ENCODE assay signal across 20 cellular contexts in genomic region chr10:62270020-62270419, GRCh38. TPM values are rescaled to one million over a fixed set of nuclear protein-coding genes. Genes with fewer than 3 reads are reported as not detected.
A peak's percentile ranks its signal among the peaks of the same experiment; 100 is the strongest.
DNase-seq lines count a peak whose midpoint lies in the region; ATAC-seq and TF ChIP-seq lines count a peak whose summit lies in the region.
"Had no signal": no experiment of that assay in that cellular context is flagged by ENCODE, and none has a peak within 500 bp of the region (broad histone marks: within the 10 kb centered on the region; RNA-seq: fewer than 3 reads in every experiment).

No MANE protein-coding gene starts in this region.

- no peak overlapping the region for H3K4me2 ChIP-seq in neuronal stem cell (ENCODE audit: insufficient read depth, low read length, poor library complexity, severe bottlenecking)

- H3K18ac ChIP-seq in neuronal stem cell (ENCODE audit: low read length), result no peak overlapping the region

- no peak overlapping the region for H3K23ac ChIP-seq in neuronal stem cell (ENCODE audit: low read depth, low read length, poor library complexity)

- TF ChIP-seq CTCF in MCF 10A (IDR thresholded peaks at IDR 0.05; ENCODE audit: unreplicated experiment) (no peak), breast epithelium (IDR thresholded peaks at IDR 0.05) (no peak), CD14-positive monocyte (IDR thresholded peaks at IDR 0.05) (no peak)

- H3K4me3 Mint-ChIP-seq in MCF 10A (ENCODE audit: unreplicated experiment) (peak overlapping the region; percentile 86), CD14-positive monocyte (peak overlapping the region in 1 of 2 donors; percentile 14)
- H3K4me3 Mint-ChIP-seq in effector memory CD8-positive, alpha-beta T cell, result peak overlapping the region; percentile 75 to 83

- WGBS in neuronal stem cell (ENCODE audit: extremely low coverage in 2 of 2, insufficient read length in 2 of 2, insufficient replicate concordance in 1 of 2), 2 donors, result no CpG with 5 or more reads among the region's 4 CpGs

- no peak overlapping the region for H3K4me3 ChIP-seq in breast epithelium
- no peak overlapping the region for H3K4me3 ChIP-seq in neuronal stem cell (ENCODE audit: low read length in 2 of 2)
- H3K4me3 ChIP-seq: hepatocyte had no signal

- no peak overlapping the region for H3K4ac ChIP-seq in neuronal stem cell (ENCODE audit: low read length)

- no peak overlapping the region for H2AK5ac ChIP-seq in neuronal stem cell (ENCODE audit: low read depth, low read length)

- DNase-seq in MCF 10A (ENCODE audit: unreplicated experiment), result no peak
- no peak for DNase-seq in breast epithelium (ENCODE audit: low spot score in 2 of 2)
- DNase-seq in NCI-H748 treated with DMSO at 0.1 percent for 48 hours (lab: John Stamatoyannopoulos, UW), result peak; percentile 10
- no peak for DNase-seq in effector memory CD8-positive, alpha-beta T cell
- no peak for DNase-seq in neuronal stem cell (ENCODE audit: low spot score)
- DNase-seq in CD14-positive monocyte (ENCODE audit: low spot score), result no peak
- DNase-seq: activated naive CD8-positive, alpha-beta T cell treated with anti-CD3 and anti-CD28 coated beads, Interleukin-2, amount 10 ng/mL, durations not matched to agents 7 days and 5 days; AML-193; DMS153; effector CD4-positive, alpha-beta T cell; kidney; mesenchymal stem cell; NCI-H2029 treated with DMSO at 0.1 percent for 48 hours; NCI-H82; occipital lobe; sigmoid colon had no signal

- H3K27me3 ChIP-seq in breast epithelium, result no peaks in the 10 kb centered on the region
- H3K27me3 ChIP-seq in neuronal stem cell (ENCODE audit: control insufficient read depth in 3 of 3, insufficient read depth in 3 of 3, low read depth in 1 of 3, low read length in 3 of 3), result peaks cover 0 to 26% (median 0%) of the 10 kb centered on the region in 3 experiments
- H3K27me3 ChIP-seq: hepatocyte had no signal

- H3K27ac ChIP-seq in breast epithelium (no peak overlapping the region), neuronal stem cell (replicated peaks; ENCODE audit: low read length) (no peak overlapping the region)
- H3K27ac ChIP-seq: cardiac muscle cell, sigmoid colon had no signal

- H2BK12ac ChIP-seq in neuronal stem cell (ENCODE audit: low read length), result no peak overlapping the region

- no peak overlapping the region for H2BK120ac ChIP-seq in neuronal stem cell (ENCODE audit: low read depth, low read length)

- no peak overlapping the region for H4K8ac ChIP-seq in neuronal stem cell (ENCODE audit: low read depth, low read length)

- intact Hi-C loops in MCF 10A (cut with micrococcal nuclease) (no loop called here), breast epithelium (cut with DNase I; ENCODE audit: low total_unique reads) (no loop called here), CD14-positive monocyte (cut with micrococcal nuclease) (no loop called here)

- CTCF ChIA-PET in MCF 10A (lab: Yijun Ruan, JAX), result interaction anchor here (0.6 to 1.0 kb wide), 3 partner anchors 25 to 887 kb away, joined by 3 to 4 read pairs (median 3); no protein-coding TSS in a partner anchor

- no peak for TF ChIP-seq POLR2A in breast epithelium (IDR thresholded peaks at IDR 0.05)

- H3K4me1 ChIP-seq in breast epithelium (no peaks in the 10 kb centered on the region), neuronal stem cell (ENCODE audit: control insufficient read depth in 2 of 2, insufficient read depth in 1 of 2, low read depth in 1 of 2, low read length in 2 of 2) (peaks cover 5 to 12% of the 10 kb centered on the region in 2 donors)

- no peak overlapping the region for H2BK5ac ChIP-seq in neuronal stem cell (ENCODE audit: low read length)

- peaks cover 17% of the 10 kb centered on the region for H3K4me1 Mint-ChIP-seq in MCF 10A (ENCODE audit: insufficient read depth, unreplicated experiment)
- H3K4me1 Mint-ChIP-seq in effector memory CD8-positive, alpha-beta T cell (ENCODE audit: low read depth in 2 of 2), result peaks cover 9 to 12% of the 10 kb centered on the region in 2 donors
- peaks cover 17% of the 10 kb centered on the region for H3K4me1 Mint-ChIP-seq in CD14-positive monocyte

- H3K9me3 ChIP-seq in breast epithelium (no peaks in the 10 kb centered on the region), neuronal stem cell (replicated peaks in 1 of 2; ENCODE audit: control insufficient read depth in 2 of 2, insufficient read depth in 1 of 2, low read depth in 1 of 2, low read length in 2 of 2) (no peaks in the 10 kb centered on the region)
- H3K9me3 ChIP-seq: sigmoid colon had no signal

- H3K27ac Mint-ChIP-seq in MCF 10A (ENCODE audit: low read depth, unreplicated experiment) (no peak overlapping the region), CD14-positive monocyte (no peak overlapping the region)
- no peak overlapping the region for H3K27ac Mint-ChIP-seq in effector memory CD8-positive, alpha-beta T cell
- H3K27ac Mint-ChIP-seq: activated naive CD8-positive, alpha-beta T cell treated with anti-CD3 and anti-CD28 coated beads, Interleukin-2, amount 10 ng/mL, durations not matched to agents 7 days and 5 days had no signal

- no peak overlapping the region for H3K9ac ChIP-seq in neuronal stem cell (ENCODE audit: low read depth, low read length, poor library complexity)

- no peaks in the 10 kb centered on the region for H3K79me1 ChIP-seq in neuronal stem cell (ENCODE audit: low read depth, low read length)

- H3K9me3 Mint-ChIP-seq in MCF 10A (ENCODE audit: unreplicated experiment) (no peaks in the 10 kb centered on the region), CD14-positive monocyte (peaks cover 0 to 3% (median 0%) of the 10 kb centered on the region in 7 donors)
- no peaks in the 10 kb centered on the region for H3K9me3 Mint-ChIP-seq in effector memory CD8-positive, alpha-beta T cell
- H3K9me3 Mint-ChIP-seq: activated naive CD8-positive, alpha-beta T cell treated with anti-CD3 and anti-CD28 coated beads, Interleukin-2, amount 10 ng/mL, durations not matched to agents 7 days and 5 days had no signal

- H3K36me3 ChIP-seq in breast epithelium, result no peaks in the 10 kb centered on the region
- H3K36me3 ChIP-seq in neuronal stem cell (replicated peaks in 1 of 2; ENCODE audit: control insufficient read depth in 2 of 2, insufficient read depth in 2 of 2, low read length in 2 of 2), result peaks cover 0 to 18% of the 10 kb centered on the region in 2 donors
- H3K36me3 ChIP-seq: cardiac muscle cell, sigmoid colon had no signal

- no peak overlapping the region for H4K91ac ChIP-seq in neuronal stem cell (ENCODE audit: low read depth, low read length, poor library complexity)

- POLR2A ChIA-PET in MCF 10A (lab: Yijun Ruan, JAX), result interaction anchor here (0.5 to 1.0 kb wide), 2 partner anchors 42 to 533 kb away, joined by 3 to 4 read pairs; no protein-coding TSS in a partner anchor

- no peak overlapping the region for H2AFZ ChIP-seq in neuronal stem cell (ENCODE audit: low read length)

- no peak overlapping the region for H3K14ac ChIP-seq in neuronal stem cell (ENCODE audit: low read length)

- H3K27me3 Mint-ChIP-seq in MCF 10A (ENCODE audit: insufficient read depth, unreplicated experiment) (no peaks in the 10 kb centered on the region), CD14-positive monocyte (ENCODE audit: low read depth in 3 of 3) (peaks cover 14 to 29% (median 18%) of the 10 kb centered on the region in 3 donors)
- peaks cover 11 to 18% of the 10 kb centered on the region in 2 donors for H3K27me3 Mint-ChIP-seq in effector memory CD8-positive, alpha-beta T cell

- no TSS peak for BruUV-seq in MCF 10A (replicated peaks; lab: Mats Ljungman, UMichigan)

- no peak for ATAC-seq in effector memory CD8-positive, alpha-beta T cell (replicated peaks)
- ATAC-seq in HG03039 (IDR thresholded peaks at IDR 0.05; ENCODE audit: unreplicated experiment), result no peak
- ATAC-seq: SK-N-SH treated with all-trans-retinoic acid at 6 μM for 48 hours had no signal

- H2BK15ac ChIP-seq in neuronal stem cell (ENCODE audit: low read length), result no peak overlapping the region

- H3K36me3 Mint-ChIP-seq in MCF 10A (ENCODE audit: insufficient read depth, unreplicated experiment) (no peaks in the 10 kb centered on the region), CD14-positive monocyte (peaks cover 0 to 1% of the 10 kb centered on the region in 2 donors)
- no peaks in the 10 kb centered on the region for H3K36me3 Mint-ChIP-seq in effector memory CD8-positive, alpha-beta T cell (ENCODE audit: insufficient read depth)
- H3K36me3 Mint-ChIP-seq: activated naive CD8-positive, alpha-beta T cell treated with anti-CD3 and anti-CD28 coated beads, Interleukin-2, amount 10 ng/mL, durations not matched to agents 7 days and 5 days had no signal

RNA-seq across cellular contexts. Expression of gene RTKN2, which starts 1.4 kb away (rescaled TPM):
- total RNA-seq in MCF 10A (2022) (1.6 and 2.6 TPM in 2 replicates), breast epithelium (1 to 10 TPM in 1 of 3 donors, under 1 TPM in 2; 0.16 to 1.3 (median 0.98) TPM)
- 20.9 TPM for polyA plus RNA-seq in neuronal stem cell (2013, experiment 1 of 2)
- 21.1 TPM for polyA plus RNA-seq in neuronal stem cell (2013, experiment 2 of 2)
- under 1 TPM; 0.07 to 0.08 TPM for polyA plus RNA-seq in CD14-positive monocyte
- total RNA-seq: sigmoid colon had no signal
